Comparison of ENCODE assay signal across 2 cellular contexts in genomic region chr12:123535952-123536351, GRCh38.
TF ChIP-seq lines count a peak whose summit lies in the region.

No MANE protein-coding gene starts in this region.

TF ChIP-seq in K562, 482 proteins besides CTCF, POLR2A, EP300 and RAD21:
- TF ChIP-seq POLR3A (IDR thresholded peaks at IDR 0.05; ENCODE audit: borderline replicate concordance, extremely low read depth, insufficient read depth, insufficient read length): peak; percentile 29
- TF ChIP-seq BCOR (IDR thresholded peaks at IDR 0.05): 0 out of 2 replicates have a peak, but pooled peaks have one; percentile 14

TF ChIP-seq in HepG2, 621 proteins besides CTCF, POLR2A, EP300 and RAD21:
- peak; percentile 5; the same call in 1 of the 2 replicates for TF ChIP-seq ZNF770 (CRISPR knock-in tag; IDR thresholded peaks at IDR 0.05)
